10 cellular contexts compared by ENCODE assay signal in the genomic region with DNA sequence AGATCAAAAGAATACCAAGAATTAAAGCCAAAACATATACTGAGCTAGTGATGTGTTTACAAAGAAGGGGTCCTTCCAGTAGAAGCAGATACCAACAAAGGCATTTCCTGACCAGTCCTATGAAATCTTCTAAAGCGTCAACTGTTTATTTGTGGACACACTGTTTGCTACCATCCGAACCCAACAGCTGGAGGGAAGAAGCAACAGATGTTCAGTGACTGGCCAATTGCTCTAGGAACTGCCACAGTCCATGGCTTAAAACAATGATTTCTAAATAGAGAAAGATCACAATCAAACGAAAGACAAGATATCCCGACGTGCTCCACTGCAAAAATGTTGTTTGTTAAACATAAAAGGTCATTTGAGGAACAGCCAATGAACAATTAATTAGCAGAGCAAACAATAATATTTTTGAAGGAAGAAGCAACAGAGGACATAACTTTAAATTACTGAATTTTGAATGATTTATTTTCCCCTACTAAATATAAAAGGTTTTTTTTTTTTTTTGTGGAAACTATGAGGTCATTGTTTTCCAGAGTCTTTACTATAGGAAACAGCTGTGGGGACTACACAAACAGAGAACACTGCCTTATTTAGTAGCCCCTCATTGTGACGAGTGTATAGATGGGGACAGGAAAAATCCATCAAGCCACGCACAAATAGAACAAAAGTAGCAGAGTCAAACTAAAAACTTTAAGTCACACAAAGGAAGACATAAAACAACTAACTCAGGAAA. TPM values are rescaled to one million over a fixed set of nuclear protein-coding genes. Genes with fewer than 3 reads are reported as not detected.
DNase-seq lines count a peak whose midpoint lies in the region; ATAC-seq and TF ChIP-seq lines count a peak whose summit lies in the region.
"Had no signal": no experiment of that assay in that cellular context is flagged by ENCODE, and none has a peak within 500 bp of the region (broad histone marks: within the 10 kb centered on the region; RNA-seq: fewer than 3 reads in every experiment).

No MANE protein-coding gene starts in this region.

- peak; percentile 53 for ATAC-seq in upper lobe of right lung
- ATAC-seq in left lobe of liver = no peak
- ATAC-seq: activated CD8-positive, alpha-beta T cell treated with anti-CD3 and anti-CD28 coated beads for 36 hours had no signal

- peak overlapping the region; percentile 32 for H3K27ac ChIP-seq in upper lobe of right lung

- H3K4me1 ChIP-seq in upper lobe of right lung = peaks cover 19% of the 10 kb centered on the region

- DNase-seq in NCI-H2171 treated with DMSO at 0.1 percent for 48 hours (lab: John Stamatoyannopoulos, UW) (peak; percentile 40), NCI-H2171 (lab: John Stamatoyannopoulos, UW) (no peak), fibroblast of mammary gland (ENCODE audit: low read depth) (peak; percentile 31), myocyte (ENCODE audit: low read depth) (peak; percentile 54), upper lobe of right lung (no peak), left lobe of liver (ENCODE audit: low spot score) (no peak), germinal center (ENCODE audit: low spot score) (no peak), AG08396 (ENCODE audit: low spot score) (no peak)
- DNase-seq: ACHN; activated CD8-positive, alpha-beta T cell treated with anti-CD3 and anti-CD28 coated beads for 36 hours had no signal

- H3K4me3 ChIP-seq in fibroblast of mammary gland (ENCODE audit: control insufficient read depth, low read depth, low read length) (no peak overlapping the region), upper lobe of right lung (no peak overlapping the region)

- TF ChIP-seq CTCF in fibroblast of mammary gland (conservative IDR thresholded peaks at IDR 0.05; ENCODE audit: control insufficient read depth, insufficient read depth, low read depth, low read length) (no peak), upper lobe of right lung (IDR thresholded peaks at IDR 0.05) (no peak)

- no peaks in the 10 kb centered on the region for H3K36me3 ChIP-seq in upper lobe of right lung

- no peaks in the 10 kb centered on the region for H3K27me3 ChIP-seq in upper lobe of right lung

- H3K9me3 ChIP-seq in upper lobe of right lung = peaks cover 8% of the 10 kb centered on the region

- intact Hi-C loops in upper lobe of right lung (cut with DNase I) = no loop called here

RNA-seq across cellular contexts. Expression of gene USP31, which starts 17.2 kb away (rescaled TPM):
- 4.0 and 4.9 TPM in 2 replicates for total RNA-seq in myocyte
- 2.8 TPM for polyA plus RNA-seq in myocyte (2012)
- total RNA-seq in upper lobe of right lung = 15.9 TPM
- total RNA-seq in left lobe of liver = 10.1 TPM

RNA-seq across cellular contexts. Expression of gene SCNN1G, which starts 50.5 kb away (rescaled TPM):
- total RNA-seq in myocyte (not detected in 2 replicates), upper lobe of right lung (14.8 TPM), left lobe of liver (not detected)
- polyA plus RNA-seq in myocyte (2012) = not detected
- total RNA-seq: activated CD8-positive, alpha-beta T cell treated with anti-CD3 and anti-CD28 coated beads for 36 hours had no signal

Comparison
In these comparisons a context has a peak if more than half of its experiments do, and no peak if none do; other contexts are left out.
1. DNase-seq: peak in NCI-H2171 treated with DMSO at 0.1 percent for 48 hours (single experiment), fibroblast of mammary gland (single experiment) and myocyte (single experiment); none in NCI-H2171 (single experiment), upper lobe of right lung (single experiment), left lobe of liver (single experiment), germinal center (single experiment) and AG08396 (single experiment).
2. RNA of gene SCNN1G, which starts 50.5 kb away (total RNA-seq): 14.8 TPM in upper lobe of right lung (single experiment); not detected in myocyte and not detected in left lobe of liver (single experiment); every median in the first group is over 10 times any median in the second.